Comparison of ENCODE assay signal across 20 cellular contexts in the genomic region with DNA sequence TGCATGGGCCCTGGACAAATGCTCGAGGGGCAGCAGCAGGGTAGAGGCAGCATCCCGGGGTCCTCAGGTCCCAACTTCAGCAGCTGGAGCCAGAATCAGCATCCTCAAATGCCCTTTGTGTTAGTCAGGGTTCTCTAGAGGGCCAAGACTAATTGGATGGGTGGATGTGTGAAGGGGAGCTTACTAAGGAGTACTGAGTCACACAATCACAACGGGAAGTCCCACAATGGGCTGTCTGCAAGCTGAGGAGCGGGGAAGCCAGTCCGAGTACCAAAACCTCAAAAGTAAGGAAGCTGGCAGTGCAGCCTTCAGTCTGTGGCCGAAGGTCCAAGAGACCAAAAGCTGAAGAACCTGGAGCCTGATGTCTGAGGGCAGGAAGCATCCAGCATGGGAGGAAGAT.
"Had no signal": no experiment of that assay in that cellular context is flagged by ENCODE, and none has a peak within 500 bp of the region (broad histone marks: within the 10 kb centered on the region; RNA-seq: fewer than 3 reads in every experiment).

No MANE protein-coding gene starts in this region.

- DNase-seq: KBM-7, MM.1S, NCI-H1092 treated with DMSO at 0.1 percent for 48 hours, NCI-H1436, NCI-H187, NCI-H2029, NCI-H2081 treated with DMSO at 0.1 percent for 48 hours, NCI-H2171, NCI-H226, NCI-H446, NCI-H510A, NCI-H524 treated with DMSO at 0.1 percent for 48 hours, NCI-H69, NCI-H774, Right ventricle myocardium superior, RPMI8226, SIG-M5 had no signal

- H3K27me3 ChIP-seq: SJSA1 had no signal

- H3K4me3 ChIP-seq: SJSA1, SK-N-MC had no signal

- H3K4me1 ChIP-seq: SJSA1 had no signal

- FAIRE-seq: RCC 7860 had no signal

- H3K36me3 ChIP-seq: SJSA1 had no signal

- H3K27ac ChIP-seq: SJSA1, SK-N-MC had no signal
